In genomic region chr4:145075742-145076472, GRCh38 we compare ENCODE assay signal across 21 cellular contexts. TPM values are rescaled to one million over a fixed set of nuclear protein-coding genes. Genes with fewer than 3 reads are reported as not detected.
DNase-seq lines count a peak whose midpoint lies in the region; ATAC-seq and TF ChIP-seq lines count a peak whose summit lies in the region.
"Had no signal": no experiment of that assay in that cellular context is flagged by ENCODE, and none has a peak within 500 bp of the region (broad histone marks: within the 10 kb centered on the region; RNA-seq: fewer than 3 reads in every experiment).

No MANE protein-coding gene starts in this region.

- H3K4me1 Mint-ChIP-seq in activated CD8-positive, alpha-beta memory T cell treated with anti-CD3 and anti-CD28 coated beads, Interleukin-2, amount 10 ng/mL, durations not matched to agents 7 days and 5 days: peaks cover 27% of the 10 kb centered on the region
- H3K4me1 Mint-ChIP-seq in activated CD8-positive, alpha-beta T cell treated with anti-CD3 and anti-CD28 coated beads, Interleukin-2, amount 10 ng/mL, durations not matched to agents 7 days and 5 days (ENCODE audit: low read depth): peaks cover 26% of the 10 kb centered on the region
- H3K4me1 Mint-ChIP-seq in memory B cell (peaks cover 14% of the 10 kb centered on the region), mesothelial cell of epicardium (no peaks in the 10 kb centered on the region)

- CTCF ChIA-PET in activated CD8-positive, alpha-beta memory T cell treated with anti-CD3 and anti-CD28 coated beads, Interleukin-2, amount 10 ng/mL, durations not matched to agents 7 days and 5 days (lab: Charles Lee): interaction anchor here (0.6 to 1.8 kb wide), 2 partner anchors 14 to 100 kb away, joined by 3 to 8 read pairs; no protein-coding TSS in a partner anchor
- CTCF ChIA-PET in activated CD8-positive, alpha-beta T cell treated with anti-CD3 and anti-CD28 coated beads, Interleukin-2, amount 10 ng/mL, durations not matched to agents 7 days and 5 days (lab: Charles Lee): interaction anchor here (1.0 to 1.4 kb wide), 4 partner anchors 9 to 900 kb away, joined by 3 to 7 read pairs (median 4); no protein-coding TSS in a partner anchor

- H3K4me3 ChIP-seq in Jurkat, Clone E6-1 (ENCODE audit: low read length): peak overlapping the region; percentile 7
- H3K4me3 ChIP-seq: mucosa of descending colon, right lobe of liver, SJSA1, uterus had no signal

- peak overlapping the region; percentile 79 for H3K27ac Mint-ChIP-seq in activated CD8-positive, alpha-beta memory T cell treated with anti-CD3 and anti-CD28 coated beads, Interleukin-2, amount 10 ng/mL, durations not matched to agents 7 days and 5 days
- peak overlapping the region; percentile 81 for H3K27ac Mint-ChIP-seq in activated CD8-positive, alpha-beta T cell treated with anti-CD3 and anti-CD28 coated beads, Interleukin-2, amount 10 ng/mL, durations not matched to agents 7 days and 5 days
- H3K27ac Mint-ChIP-seq in memory B cell (peak overlapping the region; percentile 35), mesothelial cell of epicardium (no peak overlapping the region)

- H3K4me3 Mint-ChIP-seq in activated CD8-positive, alpha-beta memory T cell treated with anti-CD3 and anti-CD28 coated beads, Interleukin-2, amount 10 ng/mL, durations not matched to agents 7 days and 5 days: peak overlapping the region; percentile 9
- no peak overlapping the region for H3K4me3 Mint-ChIP-seq in activated CD8-positive, alpha-beta T cell treated with anti-CD3 and anti-CD28 coated beads, Interleukin-2, amount 10 ng/mL, durations not matched to agents 7 days and 5 days
- H3K4me3 Mint-ChIP-seq in memory B cell (no peak overlapping the region), mesothelial cell of epicardium (no peak overlapping the region)

- POLR2A ChIA-PET in activated CD8-positive, alpha-beta T cell treated with anti-CD3 and anti-CD28 coated beads, Interleukin-2, amount 10 ng/mL, durations not matched to agents 7 days and 5 days (lab: Charles Lee): interaction anchor here (0.8 kb wide), 1 partner anchor 11 kb away, joined by 4 read pairs; no protein-coding TSS in a partner anchor

- no peak for TF ChIP-seq CTCF in mesothelial cell of epicardium (IDR thresholded peaks at IDR 0.05; ENCODE audit: unreplicated experiment)

- no peaks in the 10 kb centered on the region for H3K27me3 Mint-ChIP-seq in activated CD8-positive, alpha-beta memory T cell treated with anti-CD3 and anti-CD28 coated beads, Interleukin-2, amount 10 ng/mL, durations not matched to agents 7 days and 5 days
- no peaks in the 10 kb centered on the region for H3K27me3 Mint-ChIP-seq in activated CD8-positive, alpha-beta T cell treated with anti-CD3 and anti-CD28 coated beads, Interleukin-2, amount 10 ng/mL, durations not matched to agents 7 days and 5 days (ENCODE audit: low read depth)
- H3K27me3 Mint-ChIP-seq in memory B cell (no peaks in the 10 kb centered on the region), mesothelial cell of epicardium (ENCODE audit: low read depth) (no peaks in the 10 kb centered on the region)

- ATAC-seq in activated CD8-positive, alpha-beta memory T cell treated with anti-CD3 and anti-CD28 coated beads, Interleukin-2, amount 10 ng/mL, durations not matched to agents 7 days and 5 days: peak; percentile 64
- peak; percentile 85 for ATAC-seq in activated CD8-positive, alpha-beta T cell treated with anti-CD3 and anti-CD28 coated beads, Interleukin-2, amount 10 ng/mL, durations not matched to agents 7 days and 5 days
- ATAC-seq in memory B cell (ENCODE audit: low read depth): no peak
- ATAC-seq: esophagus mucosa, mucosa of descending colon, right lobe of liver had no signal

- peaks cover 7% of the 10 kb centered on the region for H3K9me3 Mint-ChIP-seq in activated CD8-positive, alpha-beta memory T cell treated with anti-CD3 and anti-CD28 coated beads, Interleukin-2, amount 10 ng/mL, durations not matched to agents 7 days and 5 days (ENCODE audit: low read depth)
- peaks cover 14% of the 10 kb centered on the region for H3K9me3 Mint-ChIP-seq in activated CD8-positive, alpha-beta T cell treated with anti-CD3 and anti-CD28 coated beads, Interleukin-2, amount 10 ng/mL, durations not matched to agents 7 days and 5 days (ENCODE audit: insufficient read depth)
- H3K9me3 Mint-ChIP-seq in memory B cell (peaks cover 7% of the 10 kb centered on the region), mesothelial cell of epicardium (peaks cover 28% of the 10 kb centered on the region)

- peaks cover 51% of the 10 kb centered on the region for H3K36me3 Mint-ChIP-seq in activated CD8-positive, alpha-beta memory T cell treated with anti-CD3 and anti-CD28 coated beads, Interleukin-2, amount 10 ng/mL, durations not matched to agents 7 days and 5 days
- peaks cover 49% of the 10 kb centered on the region for H3K36me3 Mint-ChIP-seq in activated CD8-positive, alpha-beta T cell treated with anti-CD3 and anti-CD28 coated beads, Interleukin-2, amount 10 ng/mL, durations not matched to agents 7 days and 5 days (ENCODE audit: low read depth)
- peaks cover 38% of the 10 kb centered on the region for H3K36me3 Mint-ChIP-seq in memory B cell
- H3K36me3 Mint-ChIP-seq in mesothelial cell of epicardium: peaks cover 47% of the 10 kb centered on the region

- DNase-seq in activated CD8-positive, alpha-beta memory T cell treated with anti-CD3 and anti-CD28 coated beads, Interleukin-2, amount 10 ng/mL, durations not matched to agents 7 days and 5 days: peak; percentile 45
- DNase-seq in activated CD8-positive, alpha-beta memory T cell treated with anti-CD3 and anti-CD28 coated beads, Interleukin-2, amount 50 U/mL, for 48 hours: no peak
- peak; percentile 98 for DNase-seq in Jurkat, Clone E6-1 (ENCODE audit: low read depth, low spot score)
- peak; percentile 30 for DNase-seq in activated CD8-positive, alpha-beta T cell treated with anti-CD3 and anti-CD28 coated beads, Interleukin-2, amount 10 ng/mL, durations not matched to agents 7 days and 5 days
- no peak for DNase-seq in memory B cell (ENCODE audit: low spot score in 2 of 2)
- no peak for DNase-seq in mesothelial cell of epicardium (ENCODE audit: low spot score in 2 of 2, unreplicated experiment in 2 of 2)
- DNase-seq in SHP77 treated with DMSO at 0.1 percent for 48 hours (lab: John Stamatoyannopoulos, UW): no peak
- no peak for DNase-seq in COLO668 (lab: John Stamatoyannopoulos, UW; ENCODE audit: unreplicated experiment)
- DNase-seq: activated naive CD4-positive, alpha-beta T cell treated with Interleukin-2 at 50 U/mL for 16 hours; BE2C; cerebellar nuclear complex; effector CD8-positive, alpha-beta T cell; foreskin melanocyte; hippocampal formation; mucosa of descending colon; NCI-H1417 treated with DMSO at 0.1 percent for 48 hours; NCI-H446 treated with DMSO at 0.1 percent for 48 hours; right lobe of liver; uterus had no signal

RNA-seq across cellular contexts. Expression of gene ANAPC10, which starts 22.1 kb away (rescaled TPM):
- 10 to 100 TPM; 26.2 to 28.5 TPM for total RNA-seq in activated CD8-positive, alpha-beta memory T cell treated with anti-CD3 and anti-CD28 coated beads, Interleukin-2, amount 10 ng/mL, durations not matched to agents 7 days and 5 days
- polyA plus RNA-seq in Jurkat, Clone E6-1 (2012; ENCODE audit: insufficient read depth, insufficient read length): 49.4 TPM
- 10 to 100 TPM; 24.5 to 26.0 TPM for total RNA-seq in activated CD8-positive, alpha-beta T cell treated with anti-CD3 and anti-CD28 coated beads, Interleukin-2, amount 10 ng/mL, durations not matched to agents 7 days and 5 days
- total RNA-seq in mesothelial cell of epicardium: 24.2 to 24.9 TPM (median 24.6 TPM) in 3 replicates

RNA-seq across cellular contexts. Expression of gene ABCE1, which starts 22.2 kb away (rescaled TPM):
- total RNA-seq in activated CD8-positive, alpha-beta memory T cell treated with anti-CD3 and anti-CD28 coated beads, Interleukin-2, amount 10 ng/mL, durations not matched to agents 7 days and 5 days: 10 to 100 TPM; 64.7 to 97.4 TPM
- polyA plus RNA-seq in Jurkat, Clone E6-1 (2012; ENCODE audit: insufficient read depth, insufficient read length): 156 TPM
- total RNA-seq in activated CD8-positive, alpha-beta T cell treated with anti-CD3 and anti-CD28 coated beads, Interleukin-2, amount 10 ng/mL, durations not matched to agents 7 days and 5 days: 10 to 100 TPM; 72.9 to 75.0 TPM
- total RNA-seq in mesothelial cell of epicardium: 54.4 to 55.7 TPM (median 55.1 TPM) in 3 replicates

Comparison
In these comparisons a context has a peak if more than half of its experiments do, and no peak if none do; other contexts are left out.
1. DNase-seq: peak in activated CD8-positive, alpha-beta memory T cell treated with anti-CD3 and anti-CD28 coated beads, Interleukin-2, amount 10 ng/mL, durations not matched to agents 7 days and 5 days (single experiment), Jurkat, Clone E6-1 (single experiment) and activated CD8-positive, alpha-beta T cell treated with anti-CD3 and anti-CD28 coated beads, Interleukin-2, amount 10 ng/mL, durations not matched to agents 7 days and 5 days (single experiment); none in activated CD8-positive, alpha-beta memory T cell treated with anti-CD3 and anti-CD28 coated beads, Interleukin-2, amount 50 U/mL, for 48 hours (single experiment), memory B cell (0 of 2), mesothelial cell of epicardium (0 of 2), SHP77 treated with DMSO at 0.1 percent for 48 hours (single experiment) and COLO668 (single experiment).